Comparison of ENCODE assay signal across 28 cellular contexts in genomic region chr11:47430524-47430923, GRCh38. TPM values are rescaled to one million over a fixed set of nuclear protein-coding genes. Genes with fewer than 3 reads are reported as not detected.
"Had no signal": no experiment of that assay in that cellular context is flagged by ENCODE, and none has a peak within 500 bp of the region (broad histone marks: within the 10 kb centered on the region; RNA-seq: fewer than 3 reads in every experiment).

No MANE protein-coding gene starts in this region.

- H3K4me1 ChIP-seq: parathyroid adenoma had no signal

- H3K27ac Mint-ChIP-seq: effector memory CD8-positive, alpha-beta T cell; memory B cell; natural killer cell; progenitor cell of endocrine pancreas; stimulated activated naive B cell treated with anti-CD40 and anti-IgM and Interleukin-4, amounts not matched to agents 10 μg/mL and 1 μg/mL and 100 μg/mL, for 72 hours; stimulated activated naive CD8-positive, alpha-beta T cell treated with anti-CD3 and anti-CD28 coated beads, Interleukin-15, Interleukin-2, amounts not matched to agents 100 ng/mL and 50 ng/mL, for 24 hours had no signal

- H3K36me3 ChIP-seq: gastroesophageal sphincter, heart right ventricle, right atrium auricular region, sigmoid colon, spleen, thoracic aorta, transverse colon, vagina had no signal

- H3K4me3 ChIP-seq: coronary artery, gastroesophageal sphincter, heart right ventricle, lung, right atrium auricular region, sigmoid colon, spleen, thoracic aorta, transverse colon, vagina had no signal

- H3K27me3 Mint-ChIP-seq: effector memory CD8-positive, alpha-beta T cell; memory B cell; progenitor cell of endocrine pancreas; stimulated activated naive B cell treated with anti-CD40 and anti-IgM and Interleukin-4, amounts not matched to agents 10 μg/mL and 1 μg/mL and 100 μg/mL, for 72 hours; stimulated activated naive CD8-positive, alpha-beta T cell treated with anti-CD3 and anti-CD28 coated beads, Interleukin-15, Interleukin-2, amounts not matched to agents 100 ng/mL and 50 ng/mL, for 24 hours had no signal

- H3K9ac ChIP-seq: parathyroid adenoma had no signal

- DNase-seq: effector memory CD8-positive, alpha-beta T cell; foreskin fibroblast; heart right ventricle; hippocampal formation; left cardiac atrium; left ventricle myocardium superior; natural killer cell; sigmoid colon; spleen; stimulated activated CD4-positive, alpha-beta T cell treated with anti-CD3 and anti-CD28 coated beads, Interleukin-4, amount 100 ng/mL, for 4 hours; stimulated activated naive B cell treated with anti-CD40 and anti-IgM and Interleukin-4, amounts not matched to agents 10 μg/mL and 1 μg/mL and 100 μg/mL, for 72 hours; transverse colon had no signal

- ATAC-seq: effector memory CD8-positive, alpha-beta T cell; esophagus mucosa; gastroesophageal sphincter; heart right ventricle; left cardiac atrium; left ventricle myocardium superior; natural killer cell; stimulated activated naive B cell treated with anti-CD40 and anti-IgM and Interleukin-4, amounts not matched to agents 10 μg/mL and 1 μg/mL and 100 μg/mL, for 72 hours had no signal

- H3K9me3 ChIP-seq: gastroesophageal sphincter, heart right ventricle, right atrium auricular region, sigmoid colon, spleen, thoracic aorta, transverse colon, vagina had no signal

- H3K4me3 Mint-ChIP-seq: effector memory CD8-positive, alpha-beta T cell; memory B cell; natural killer cell; neural crest cell; stimulated activated naive B cell treated with anti-CD40 and anti-IgM and Interleukin-4, amounts not matched to agents 10 μg/mL and 1 μg/mL and 100 μg/mL, for 72 hours; stimulated activated naive CD8-positive, alpha-beta T cell treated with anti-CD3 and anti-CD28 coated beads, Interleukin-15, Interleukin-2, amounts not matched to agents 100 ng/mL and 50 ng/mL, for 24 hours had no signal

- H3K36me3 Mint-ChIP-seq: natural killer cell had no signal

- H3K27ac ChIP-seq: coronary artery, epithelial cell of prostate, gastroesophageal sphincter, heart right ventricle, parathyroid adenoma, right atrium auricular region, sigmoid colon, spleen, thoracic aorta, transverse colon, vagina had no signal

- H3K27me3 ChIP-seq: gastroesophageal sphincter, heart right ventricle, right atrium auricular region, sigmoid colon, spleen, transverse colon, vagina had no signal

- H3K9me3 Mint-ChIP-seq: effector memory CD8-positive, alpha-beta T cell; memory B cell; natural killer cell; neural crest cell; stimulated activated naive B cell treated with anti-CD40 and anti-IgM and Interleukin-4, amounts not matched to agents 10 μg/mL and 1 μg/mL and 100 μg/mL, for 72 hours; stimulated activated naive CD8-positive, alpha-beta T cell treated with anti-CD3 and anti-CD28 coated beads, Interleukin-15, Interleukin-2, amounts not matched to agents 100 ng/mL and 50 ng/mL, for 24 hours had no signal

RNA-seq across cellular contexts. Expression of gene RAPSN, which starts 18.4 kb away (rescaled TPM):
- total RNA-seq: left cardiac atrium, right atrium auricular region, transverse colon, vagina had no signal

RNA-seq across cellular contexts. Expression of gene SPI1, which starts 52.2 kb away (rescaled TPM):
- total RNA-seq: dermis microvascular lymphatic vessel endothelial cell, kidney epithelial cell, neural crest cell, osteoblast, progenitor cell of endocrine pancreas had no signal
